Comparison of ENCODE assay signal across 8 cellular contexts in the genomic region with DNA sequence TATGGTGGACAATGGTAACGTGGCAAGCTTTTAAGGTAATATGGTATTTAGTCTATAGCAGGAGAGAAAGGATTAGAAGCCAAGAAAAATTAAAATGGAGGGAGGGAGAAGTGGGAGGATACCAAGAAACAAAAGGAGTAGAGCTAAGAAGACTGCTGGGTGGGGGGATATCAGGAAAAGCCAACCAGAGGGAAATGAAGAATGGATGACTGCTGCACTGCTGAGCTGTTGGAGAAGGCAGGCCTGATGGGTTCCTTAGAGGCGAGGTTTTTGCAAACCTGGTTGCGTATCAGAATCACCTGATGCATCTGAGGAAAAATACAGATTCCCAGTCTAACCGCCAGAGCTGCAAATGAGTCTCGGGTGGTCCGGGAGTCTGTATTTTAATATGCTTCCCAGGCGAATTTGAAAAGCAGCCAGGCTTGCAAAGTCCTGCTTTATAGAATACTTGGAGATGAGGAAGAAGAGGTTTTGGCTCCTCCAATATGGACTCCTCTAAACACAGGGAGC. TPM values are rescaled to one million over a fixed set of nuclear protein-coding genes. Genes with fewer than 3 reads are reported as not detected.
DNase-seq lines count a peak whose midpoint lies in the region; ATAC-seq and TF ChIP-seq lines count a peak whose summit lies in the region.

No MANE protein-coding gene starts in this region.

- no peaks in the 10 kb centered on the region for H3K27me3 ChIP-seq in Karpas-422 (ENCODE audit: low read length)

- peaks cover 0 to 8% (median 4%) of the 10 kb centered on the region in 7 donors for H3K9me3 Mint-ChIP-seq in CD14-positive monocyte
- H3K9me3 Mint-ChIP-seq in dendritic cell treated with granulocyte-macrophage colony-stimulating factor and Interleukin-4, amounts not matched to agents 40 ng/mL and 50 ng/mL, for 4 days = no peaks in the 10 kb centered on the region
- no peaks in the 10 kb centered on the region for H3K9me3 Mint-ChIP-seq in nephron

- DNase-seq in CD14-positive monocyte (ENCODE audit: low spot score) (no peak), Karpas-422 (no peak), NCI-H2081 treated with DMSO at 0.1 percent for 48 hours (lab: John Stamatoyannopoulos, UW) (no peak), hypothalamus (lab: John Stamatoyannopoulos, UW) (no peak), NCI-H2107 treated with DMSO at 0.1 percent for 48 hours (lab: John Stamatoyannopoulos, UW; ENCODE audit: unreplicated experiment) (no peak)

- peak overlapping the region; percentile 83 to 94 for H3K4me3 Mint-ChIP-seq in CD14-positive monocyte
- H3K4me3 Mint-ChIP-seq in dendritic cell treated with granulocyte-macrophage colony-stimulating factor and Interleukin-4, amounts not matched to agents 40 ng/mL and 50 ng/mL, for 4 days = peak overlapping the region; percentile 88
- H3K4me3 Mint-ChIP-seq in nephron = peak overlapping the region; percentile 90 to 96 (median 94)

- H3K36me3 Mint-ChIP-seq in CD14-positive monocyte (peaks cover 10% of the 10 kb centered on the region in 2 donors), nephron (ENCODE audit: low read depth) (peaks cover 28% of the 10 kb centered on the region)
- peaks cover 27% of the 10 kb centered on the region for H3K36me3 Mint-ChIP-seq in dendritic cell treated with granulocyte-macrophage colony-stimulating factor and Interleukin-4, amounts not matched to agents 40 ng/mL and 50 ng/mL, for 4 days (ENCODE audit: low read depth)

- peaks cover 44% of the 10 kb centered on the region for H3K79me2 ChIP-seq in Karpas-422 (ENCODE audit: low read length)

- H4K20me1 ChIP-seq in Karpas-422 (ENCODE audit: insufficient read depth, low read depth, low read length) = no peaks in the 10 kb centered on the region

- H3K27ac ChIP-seq in Karpas-422 (ENCODE audit: low read length) = no peak overlapping the region

- peaks cover 20% of the 10 kb centered on the region for H3K4me1 ChIP-seq in Karpas-422 (ENCODE audit: low read length)

- peak overlapping the region; percentile 67 for H3K4me2 ChIP-seq in Karpas-422 (ENCODE audit: low read depth, low read length, poor library complexity, severe bottlenecking)

- no peak overlapping the region for H2AFZ ChIP-seq in Karpas-422 (ENCODE audit: low read length)

- no peaks in the 10 kb centered on the region for H3K9me3 ChIP-seq in Karpas-422 (ENCODE audit: low read length)

- no peak overlapping the region for H3K27ac Mint-ChIP-seq in CD14-positive monocyte
- H3K27ac Mint-ChIP-seq in dendritic cell treated with granulocyte-macrophage colony-stimulating factor and Interleukin-4, amounts not matched to agents 40 ng/mL and 50 ng/mL, for 4 days = peak overlapping the region; percentile 88
- H3K27ac Mint-ChIP-seq in nephron = peak overlapping the region; percentile 60 to 91 (median 87)

- H3K27me3 Mint-ChIP-seq in CD14-positive monocyte (ENCODE audit: low read depth in 3 of 3) (peaks cover 9 to 17% (median 12%) of the 10 kb centered on the region in 3 donors), nephron (ENCODE audit: low read depth) (no peaks in the 10 kb centered on the region)
- H3K27me3 Mint-ChIP-seq in dendritic cell treated with granulocyte-macrophage colony-stimulating factor and Interleukin-4, amounts not matched to agents 40 ng/mL and 50 ng/mL, for 4 days = peaks cover 11% of the 10 kb centered on the region

- H3K9ac ChIP-seq in Karpas-422 (ENCODE audit: low read length) = peak overlapping the region; percentile 82

- H3K4me1 Mint-ChIP-seq in CD14-positive monocyte = peaks cover 21% of the 10 kb centered on the region
- peaks cover 35% of the 10 kb centered on the region for H3K4me1 Mint-ChIP-seq in dendritic cell treated with granulocyte-macrophage colony-stimulating factor and Interleukin-4, amounts not matched to agents 40 ng/mL and 50 ng/mL, for 4 days (ENCODE audit: low read depth)
- H3K4me1 Mint-ChIP-seq in nephron = peaks cover 36% of the 10 kb centered on the region

- intact Hi-C loops in CD14-positive monocyte (cut with micrococcal nuclease) = no loop called here
- intact Hi-C loops in dendritic cell treated with granulocyte-macrophage colony-stimulating factor and Interleukin-4, amounts not matched to agents 40 ng/mL and 50 ng/mL, for 4 days (cut with micrococcal nuclease) = no loop called here

- no peaks in the 10 kb centered on the region for H3K9me2 ChIP-seq in Karpas-422 (replicated peaks; ENCODE audit: insufficient read depth, low read length)

- TF ChIP-seq CTCF in CD14-positive monocyte (IDR thresholded peaks at IDR 0.05) (no peak), nephron (IDR thresholded peaks at IDR 0.05; ENCODE audit: unreplicated experiment in 3 of 3) (no peak)

- no peak for ATAC-seq in GM19455 (IDR thresholded peaks at IDR 0.05; ENCODE audit: unreplicated experiment)

- peak overlapping the region; percentile 69 for H3K4me3 ChIP-seq in Karpas-422 (ENCODE audit: low read length)

- H3K36me3 ChIP-seq in Karpas-422 (ENCODE audit: insufficient read depth, low read length) = no peaks in the 10 kb centered on the region

RNA-seq across cellular contexts. Expression of a gene that starts 1.5 kb away (rescaled TPM):
- polyA plus RNA-seq in CD14-positive monocyte = 10 to 100 TPM; 39.4 to 43.6 TPM
- total RNA-seq in Karpas-422 (2014; rRNA removed; shearing (Covaris generic); ENCODE audit: low replicate concordance) = 42.8 and 52.5 TPM in 2 replicates

Comparison
In these comparisons a context has a peak if more than half of its experiments do, and no peak if none do; other contexts are left out.
1. H3K27ac Mint-ChIP-seq: peak in dendritic cell treated with granulocyte-macrophage colony-stimulating factor and Interleukin-4, amounts not matched to agents 40 ng/mL and 50 ng/mL, for 4 days (single experiment) and nephron (3 of 3); none in CD14-positive monocyte (0 of 7).
2. Peak in every context shown above with its lines, with median percentiles within 50 percentile points of each other: H3K4me3 Mint-ChIP-seq.